ENCODE assay signal across 1 cellular context in the genomic region with DNA sequence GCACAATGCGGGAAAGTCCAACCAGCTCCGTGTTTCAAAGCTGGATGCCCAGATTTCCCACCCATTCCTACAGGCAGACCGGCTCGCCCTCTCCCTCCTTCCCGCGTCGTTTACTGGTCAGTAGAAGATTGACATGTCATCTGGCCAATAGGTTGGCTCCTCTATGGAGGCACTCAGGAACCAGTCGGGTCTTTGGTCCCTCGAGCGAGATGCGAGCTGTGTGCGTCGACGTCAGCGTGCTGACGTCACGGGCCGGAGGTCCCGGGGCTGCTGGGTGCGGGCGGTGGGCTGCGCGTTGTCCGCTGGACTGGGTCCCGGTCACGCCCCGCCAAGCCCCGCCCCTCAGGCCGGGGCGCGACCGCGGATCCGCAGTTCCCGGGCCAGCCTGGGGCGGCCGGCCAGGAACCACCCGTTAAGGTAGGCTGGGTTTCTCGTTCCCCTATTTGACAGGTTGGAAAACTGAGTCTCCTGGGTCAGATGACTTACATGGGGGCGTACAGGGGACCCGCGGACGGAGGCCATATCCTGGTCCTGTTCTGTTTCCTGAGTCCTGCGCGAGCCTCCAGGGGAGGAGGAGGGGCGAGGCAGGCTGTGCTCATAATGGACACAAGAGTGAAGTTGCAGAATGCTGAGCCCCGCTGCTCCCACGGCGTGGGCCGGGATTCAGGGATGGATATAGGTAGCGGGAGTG.
A peak's percentile ranks its signal among the peaks of the same experiment; 100 is the strongest.
TF ChIP-seq lines count a peak whose summit lies in the region.

A gene with protein sequence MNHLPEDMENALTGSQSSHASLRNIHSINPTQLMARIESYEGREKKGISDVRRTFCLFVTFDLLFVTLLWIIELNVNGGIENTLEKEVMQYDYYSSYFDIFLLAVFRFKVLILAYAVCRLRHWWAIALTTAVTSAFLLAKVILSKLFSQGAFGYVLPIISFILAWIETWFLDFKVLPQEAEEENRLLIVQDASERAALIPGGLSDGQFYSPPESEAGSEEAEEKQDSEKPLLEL (plus strand): TSS at position 242 of the 691 bp plus-strand sequence. CDS start 29,260 bp downstream, outside the sequence.

TF ChIP-seq in HepG2, 621 proteins besides CTCF, POLR2A, EP300 and RAD21 (continued from another document):
- TF ChIP-seq, protein P1, sequence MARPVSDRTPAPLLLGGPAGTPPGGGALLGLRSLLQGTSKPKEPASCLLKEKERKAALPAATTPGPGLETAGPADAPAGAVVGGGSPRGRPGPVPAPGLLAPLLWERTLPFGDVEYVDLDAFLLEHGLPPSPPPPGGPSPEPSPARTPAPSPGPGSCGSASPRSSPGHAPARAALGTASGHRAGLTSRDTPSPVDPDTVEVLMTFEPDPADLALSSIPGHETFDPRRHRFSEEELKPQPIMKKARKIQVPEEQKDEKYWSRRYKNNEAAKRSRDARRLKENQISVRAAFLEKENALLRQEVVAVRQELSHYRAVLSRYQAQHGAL (CRISPR knock-in tag; IDR thresholded peaks at IDR 0.05; ENCODE audit: not compliant biosample characterization) = no peak
- no peak for TF ChIP-seq MAF1 (CRISPR knock-in tag; IDR thresholded peaks at IDR 0.05; ENCODE audit: borderline replicate concordance)
- no peak for TF ChIP-seq HBP1 (CRISPR knock-in tag; IDR thresholded peaks at IDR 0.05; ENCODE audit: low read depth)
- TF ChIP-seq ZNF451 (CRISPR knock-in tag; IDR thresholded peaks at IDR 0.05) = peak; percentile 26; the same call in 1 of the 2 replicates
- TF ChIP-seq ZMAT5 (CRISPR knock-in tag; IDR thresholded peaks at IDR 0.05; ENCODE audit: borderline replicate concordance, low read depth) = no peak
- TF ChIP-seq ZFY (CRISPR knock-in tag; IDR thresholded peaks at IDR 0.05) = peak; percentile 75
- TF ChIP-seq SNAPC5 (CRISPR knock-in tag; IDR thresholded peaks at IDR 0.05; ENCODE audit: borderline replicate concordance) = peak; percentile 9; the same call in 1 of the 2 replicates
- no peak for TF ChIP-seq ZNF251 (CRISPR knock-in tag; IDR thresholded peaks at IDR 0.05)
- peak; percentile 35; the same call in 1 of the 2 replicates for TF ChIP-seq ZNF350 (CRISPR knock-in tag; IDR thresholded peaks at IDR 0.05; ENCODE audit: borderline replicate concordance, low read depth)
- TF ChIP-seq ZNF720 (CRISPR knock-in tag; IDR thresholded peaks at IDR 0.05) = no peak
- TF ChIP-seq, protein P2, sequence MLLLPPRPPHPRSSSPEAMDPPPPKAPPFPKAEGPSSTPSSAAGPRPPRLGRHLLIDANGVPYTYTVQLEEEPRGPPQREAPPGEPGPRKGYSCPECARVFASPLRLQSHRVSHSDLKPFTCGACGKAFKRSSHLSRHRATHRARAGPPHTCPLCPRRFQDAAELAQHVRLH (CRISPR knock-in tag; IDR thresholded peaks at IDR 0.05; ENCODE audit: borderline replicate concordance, low read depth) = peak; percentile 68; the same call in 1 of the 2 replicates
- peak; percentile 33 for TF ChIP-seq ZBTB7A (CRISPR knock-in tag; IDR thresholded peaks at IDR 0.05)
- peak; percentile 84 for TF ChIP-seq POLR2G (IDR thresholded peaks at IDR 0.05; ENCODE audit: low read depth, low read length)
- TF ChIP-seq ZNF3 (CRISPR knock-in tag; IDR thresholded peaks at IDR 0.05) = peak; percentile 7; the same call in 1 of the 2 replicates
- TF ChIP-seq, protein P3, sequence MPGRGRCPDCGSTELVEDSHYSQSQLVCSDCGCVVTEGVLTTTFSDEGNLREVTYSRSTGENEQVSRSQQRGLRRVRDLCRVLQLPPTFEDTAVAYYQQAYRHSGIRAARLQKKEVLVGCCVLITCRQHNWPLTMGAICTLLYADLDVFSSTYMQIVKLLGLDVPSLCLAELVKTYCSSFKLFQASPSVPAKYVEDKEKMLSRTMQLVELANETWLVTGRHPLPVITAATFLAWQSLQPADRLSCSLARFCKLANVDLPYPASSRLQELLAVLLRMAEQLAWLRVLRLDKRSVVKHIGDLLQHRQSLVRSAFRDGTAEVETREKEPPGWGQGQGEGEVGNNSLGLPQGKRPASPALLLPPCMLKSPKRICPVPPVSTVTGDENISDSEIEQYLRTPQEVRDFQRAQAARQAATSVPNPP (CRISPR knock-in tag; IDR thresholded peaks at IDR 0.05) = no peak
- TF ChIP-seq MYPOP (CRISPR knock-in tag; IDR thresholded peaks at IDR 0.05) = peak; percentile 18; the same call in 1 of the 2 replicates
- TF ChIP-seq, protein P4, sequence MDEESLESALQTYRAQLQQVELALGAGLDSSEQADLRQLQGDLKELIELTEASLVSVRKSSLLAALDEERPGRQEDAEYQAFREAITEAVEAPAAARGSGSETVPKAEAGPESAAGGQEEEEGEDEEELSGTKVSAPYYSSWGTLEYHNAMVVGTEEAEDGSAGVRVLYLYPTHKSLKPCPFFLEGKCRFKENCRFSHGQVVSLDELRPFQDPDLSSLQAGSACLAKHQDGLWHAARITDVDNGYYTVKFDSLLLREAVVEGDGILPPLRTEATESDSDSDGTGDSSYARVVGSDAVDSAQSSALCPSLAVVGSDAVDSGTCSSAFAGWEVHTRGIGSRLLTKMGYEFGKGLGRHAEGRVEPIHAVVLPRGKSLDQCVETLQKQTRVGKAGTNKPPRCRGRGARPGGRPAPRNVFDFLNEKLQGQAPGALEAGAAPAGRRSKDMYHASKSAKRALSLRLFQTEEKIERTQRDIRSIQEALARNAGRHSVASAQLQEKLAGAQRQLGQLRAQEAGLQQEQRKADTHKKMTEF (CRISPR knock-in tag; IDR thresholded peaks at IDR 0.05) = peak; percentile 59; the same call in 1 of the 2 replicates
- no peak for TF ChIP-seq ZNF792 (CRISPR knock-in tag; IDR thresholded peaks at IDR 0.05)
- TF ChIP-seq, protein P5, sequence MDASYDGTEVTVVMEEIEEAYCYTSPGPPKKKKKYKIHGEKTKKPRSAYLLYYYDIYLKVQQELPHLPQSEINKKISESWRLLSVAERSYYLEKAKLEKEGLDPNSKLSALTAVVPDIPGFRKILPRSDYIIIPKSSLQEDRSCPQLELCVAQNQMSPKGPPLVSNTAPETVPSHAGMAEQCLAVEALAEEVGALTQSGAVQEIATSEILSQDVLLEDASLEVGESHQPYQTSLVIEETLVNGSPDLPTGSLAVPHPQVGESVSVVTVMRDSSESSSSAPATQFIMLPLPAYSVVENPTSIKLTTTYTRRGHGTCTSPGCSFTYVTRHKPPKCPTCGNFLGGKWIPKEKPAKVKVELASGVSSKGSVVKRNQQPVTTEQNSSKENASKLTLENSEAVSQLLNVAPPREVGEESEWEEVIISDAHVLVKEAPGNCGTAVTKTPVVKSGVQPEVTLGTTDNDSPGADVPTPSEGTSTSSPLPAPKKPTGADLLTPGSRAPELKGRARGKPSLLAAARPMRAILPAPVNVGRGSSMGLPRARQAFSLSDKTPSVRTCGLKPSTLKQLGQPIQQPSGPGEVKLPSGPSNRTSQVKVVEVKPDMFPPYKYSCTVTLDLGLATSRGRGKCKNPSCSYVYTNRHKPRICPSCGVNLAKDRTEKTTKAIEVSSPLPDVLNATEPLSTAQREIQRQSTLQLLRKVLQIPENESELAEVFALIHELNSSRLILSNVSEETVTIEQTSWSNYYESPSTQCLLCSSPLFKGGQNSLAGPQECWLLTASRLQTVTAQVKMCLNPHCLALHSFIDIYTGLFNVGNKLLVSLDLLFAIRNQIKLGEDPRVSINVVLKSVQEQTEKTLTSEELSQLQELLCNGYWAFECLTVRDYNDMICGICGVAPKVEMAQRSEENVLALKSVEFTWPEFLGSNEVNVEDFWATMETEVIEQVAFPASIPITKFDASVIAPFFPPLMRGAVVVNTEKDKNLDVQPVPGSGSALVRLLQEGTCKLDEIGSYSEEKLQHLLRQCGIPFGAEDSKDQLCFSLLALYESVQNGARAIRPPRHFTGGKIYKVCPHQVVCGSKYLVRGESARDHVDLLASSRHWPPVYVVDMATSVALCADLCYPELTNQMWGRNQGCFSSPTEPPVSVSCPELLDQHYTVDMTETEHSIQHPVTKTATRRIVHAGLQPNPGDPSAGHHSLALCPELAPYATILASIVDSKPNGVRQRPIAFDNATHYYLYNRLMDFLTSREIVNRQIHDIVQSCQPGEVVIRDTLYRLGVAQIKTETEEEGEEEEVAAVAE (CRISPR knock-in tag; IDR thresholded peaks at IDR 0.05; ENCODE audit: borderline replicate concordance) = peak; percentile 98
- peak; percentile 71 for TF ChIP-seq IRF2 (CRISPR knock-in tag; IDR thresholded peaks at IDR 0.05)
- TF ChIP-seq, protein P6, sequence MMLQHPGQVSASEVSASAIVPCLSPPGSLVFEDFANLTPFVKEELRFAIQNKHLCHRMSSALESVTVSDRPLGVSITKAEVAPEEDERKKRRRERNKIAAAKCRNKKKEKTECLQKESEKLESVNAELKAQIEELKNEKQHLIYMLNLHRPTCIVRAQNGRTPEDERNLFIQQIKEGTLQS (CRISPR knock-in tag; IDR thresholded peaks at IDR 0.05) = no peak
- TF ChIP-seq SOX6 (IDR thresholded peaks at IDR 0.05) = no peak
- TF ChIP-seq SOX6 (CRISPR knock-in tag; IDR thresholded peaks at IDR 0.05) = peak; percentile 58
- TF ChIP-seq ZBTB20 (CRISPR knock-in tag; IDR thresholded peaks at IDR 0.05; ENCODE audit: borderline replicate concordance, low read depth) = no peak
- TF ChIP-seq IKZF5 (CRISPR knock-in tag; IDR thresholded peaks at IDR 0.05) = no peak; the same call in none of the 2 replicates
- TF ChIP-seq GATAD2A (CRISPR knock-in tag; IDR thresholded peaks at IDR 0.05) = 0 out of 2 replicates have a peak, but pooled peaks have one; percentile 12
